ENCODE assay signal across 16 cellular contexts in the genomic region with DNA sequence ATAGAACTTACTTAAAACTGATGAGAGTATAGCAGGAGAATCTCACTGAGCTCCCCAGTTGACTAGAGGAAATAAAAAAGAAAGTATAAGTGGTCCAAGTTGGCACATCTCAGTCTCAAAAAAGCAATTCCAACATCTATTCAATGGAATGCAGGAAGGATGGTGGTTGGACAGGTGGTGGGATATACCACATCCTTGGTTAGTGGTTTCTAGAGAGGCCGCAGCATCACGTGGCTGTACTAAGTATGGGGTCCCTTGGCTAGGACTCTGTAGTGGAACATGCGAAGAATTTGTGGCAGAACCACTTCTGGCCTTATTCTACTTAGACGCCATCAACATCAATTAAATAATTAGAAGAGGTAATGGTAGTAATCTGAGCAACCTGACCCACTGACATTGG.
"Had no signal": no experiment of that assay in that cellular context is flagged by ENCODE, and none has a peak within 500 bp of the region (broad histone marks: within the 10 kb centered on the region; RNA-seq: fewer than 3 reads in every experiment).

No MANE protein-coding gene starts in this region.

- H3K27ac ChIP-seq: dorsolateral prefrontal cortex, gastrocnemius medialis, heart right ventricle, skin epidermis, stomach, thoracic aorta, transverse colon had no signal

- H3K4me1 ChIP-seq: gastrocnemius medialis, transverse colon had no signal

- H3K4me3 ChIP-seq: dorsolateral prefrontal cortex, gastrocnemius medialis, heart right ventricle, skin epidermis, stomach, thoracic aorta, transverse colon had no signal

- H3K36me3 ChIP-seq: gastrocnemius medialis, heart right ventricle, stomach, thoracic aorta, transverse colon had no signal

- DNase-seq: cortex of kidney; dorsolateral prefrontal cortex; effector CD8-positive, alpha-beta T cell; gastrocnemius medialis; heart right ventricle; hypothalamus; kidney glomerular epithelial cell; mesendoderm; natural killer cell; posterior cingulate gyrus; stimulated activated naive CD4-positive, alpha-beta T cell; stomach; substantia nigra; transverse colon had no signal

- H3K9me3 ChIP-seq: gastrocnemius medialis, heart right ventricle, stomach, thoracic aorta, transverse colon had no signal

- H3K27me3 ChIP-seq: dorsolateral prefrontal cortex, gastrocnemius medialis, heart right ventricle, stomach, transverse colon had no signal
